ENCODE assay signal across 1 cellular context in genomic region chr1:154616659-154617345, GRCh38.
A peak's percentile ranks its signal among the peaks of the same experiment; 100 is the strongest.
TF ChIP-seq lines count a peak whose summit lies in the region.

No MANE protein-coding gene starts in this region.

TF ChIP-seq in K562, 482 proteins besides CTCF, POLR2A, EP300 and RAD21 (continued from another document and continues in another):
- TF ChIP-seq CHD7 (IDR thresholded peaks at IDR 0.05; ENCODE audit: low read depth, low read length) = no peak
- no peak for TF ChIP-seq CGGBP1 (CRISPR knock-in tag; IDR thresholded peaks at IDR 0.05)
- TF ChIP-seq ZFP1 (CRISPR knock-in tag; IDR thresholded peaks at IDR 0.05) = no peak
- no peak for TF ChIP-seq GMEB1 (CRISPR knock-in tag; IDR thresholded peaks at IDR 0.05)
- TF ChIP-seq OTX1 (CRISPR knock-in tag; IDR thresholded peaks at IDR 0.05) = no peak
- TF ChIP-seq PBX2 (CRISPR knock-in tag; IDR thresholded peaks at IDR 0.05; ENCODE audit: low read depth) = no peak
- TF ChIP-seq PBX2 (tag; conservative IDR thresholded peaks at IDR 0.05; ENCODE audit: low read depth) = no peak
- no peak for TF ChIP-seq SNIP1 (IDR thresholded peaks at IDR 0.05; ENCODE audit: low read depth)
- no peak for TF ChIP-seq HNRNPL (IDR thresholded peaks at IDR 0.05; ENCODE audit: low read depth, low read length)
- no peak for TF ChIP-seq CHD1 (IDR thresholded peaks at IDR 0.05; ENCODE audit: low read length)
- no peak for TF ChIP-seq ZBTB9 (CRISPR knock-in tag; IDR thresholded peaks at IDR 0.05)
- no peak for TF ChIP-seq ZNF518B (CRISPR knock-in tag; IDR thresholded peaks at IDR 0.05)
- TF ChIP-seq ZBTB40 (IDR thresholded peaks at IDR 0.05) = no peak
- TF ChIP-seq ZBTB40 (CRISPR knock-in tag; IDR thresholded peaks at IDR 0.05) = no peak
- TF ChIP-seq ZNF24 (IDR thresholded peaks at IDR 0.05) = no peak
- TF ChIP-seq CTBP1 (IDR thresholded peaks at IDR 0.05; ENCODE audit: borderline replicate concordance) = 0 out of 2 replicates have a peak, but pooled peaks have one; percentile 25
- no peak for TF ChIP-seq RBBP5 (IDR thresholded peaks at IDR 0.05; ENCODE audit: borderline replicate concordance, insufficient read depth, low read length, poor library complexity, severe bottlenecking)
- TF ChIP-seq GABPB1 (CRISPR knock-in tag; IDR thresholded peaks at IDR 0.05) = no peak
- no peak for TF ChIP-seq POLR2AphosphoS2 (IDR thresholded peaks at IDR 0.05; ENCODE audit: low read length)
